In genomic region chr5:55307383-55308253, GRCh38 we compare ENCODE assay signal across 8 cellular contexts. TPM values are rescaled to one million over a fixed set of nuclear protein-coding genes. Genes with fewer than 3 reads are reported as not detected.
DNase-seq lines count a peak whose midpoint lies in the region; ATAC-seq lines count a peak whose summit lies in the region.

Gene DHX29 (minus strand): TSS chr5:55307694. CDS start chr5:55307573, 121 bp downstream.
Gene MTREX (plus strand): TSS chr5:55307989. CDS start chr5:55308014, 25 bp downstream.

- peak; percentile 95 for DNase-seq in AG20443 (ENCODE audit: low spot score)
- peak; percentile 93 for DNase-seq in NCI-H446 (lab: John Stamatoyannopoulos, UW)
- DNase-seq in activated CD4-positive, CD25-positive, alpha-beta regulatory T cell treated with anti-CD3 and anti-CD28 coated beads, Interleukin-2, amount 50 U/mL, for 16 hours (ENCODE audit: low read depth, low spot score): peak; percentile 79
- peak; percentile 92 for DNase-seq in cerebellum (ENCODE audit: low spot score)
- DNase-seq in islet precursor cell: peak; percentile 97
- peak; percentile 77 to 83 (median 80) for DNase-seq in stimulated activated CD4-positive, alpha-beta T cell treated with anti-CD3 and anti-CD28 coated beads, Interleukin-12 subunit alpha, Interleukin-12 subunit beta, amount 100 ng/mL, for 48 hours (ENCODE audit: low read depth in 2 of 3, low spot score in 1 of 3)

- ATAC-seq in GM19043 (IDR thresholded peaks at IDR 0.05; ENCODE audit: low read depth, unreplicated experiment): peak; percentile 86
- peak; percentile 92 for ATAC-seq in HG03354 (IDR thresholded peaks at IDR 0.05; ENCODE audit: poor library complexity, severe bottlenecking, unreplicated experiment)

RNA-seq across cellular contexts. Expression of gene DHX29, which starts in this region (rescaled TPM):
- total RNA-seq in cerebellum: 34.3 TPM

RNA-seq across cellular contexts. Expression of gene MTREX, which starts in this region (rescaled TPM):
- total RNA-seq in cerebellum: 78.8 TPM

Comparison
In these comparisons a context has a peak if more than half of its experiments do, and no peak if none do; other contexts are left out.
1. Peak in every context shown above with its lines: DNase-seq and ATAC-seq.